8 cellular contexts compared by ENCODE assay signal in genomic region chr17:76734080-76734840, GRCh38. TPM values are rescaled to one million over a fixed set of nuclear protein-coding genes. Genes with fewer than 3 reads are reported as not detected.
DNase-seq lines count a peak whose midpoint lies in the region; ATAC-seq, FAIRE-seq and TF ChIP-seq lines count a peak whose summit lies in the region.

No MANE protein-coding gene starts in this region.

- 27% methylated on average over 8 of the region's 8 CpGs for WGBS in urinary bladder

- H3K4me1 Mint-ChIP-seq in activated CD8-positive, alpha-beta T cell treated with anti-CD3 and anti-CD28 coated beads for 36 hours (ENCODE audit: low read depth) = peaks cover 44% of the 10 kb centered on the region

- peaks cover 69% of the 10 kb centered on the region for H3K36me3 Mint-ChIP-seq in activated CD8-positive, alpha-beta T cell treated with anti-CD3 and anti-CD28 coated beads for 36 hours (ENCODE audit: low read depth)

- no peak for TF ChIP-seq CTCF in HFF-Myc (IDR thresholded peaks at IDR 0.05; ENCODE audit: low read depth, low read length, missing control alignments)
- TF ChIP-seq CTCF in activated CD8-positive, alpha-beta T cell treated with anti-CD3 and anti-CD28 coated beads for 36 hours (IDR thresholded peaks at IDR 0.05) = no peak
- no peak for TF ChIP-seq CTCF in kidney (IDR thresholded peaks at IDR 0.05; ENCODE audit: borderline replicate concordance, extremely low read depth, insufficient read depth)

- H2AFZ ChIP-seq in ACC112 (ENCODE audit: low read length, unreplicated experiment) = no peak overlapping the region

- H3K4me3 Mint-ChIP-seq in activated CD8-positive, alpha-beta T cell treated with anti-CD3 and anti-CD28 coated beads for 36 hours = peak overlapping the region; percentile 86

- no peaks in the 10 kb centered on the region for H3K9me3 ChIP-seq in kidney (ENCODE audit: control insufficient read depth in 1 of 2, low read length in 2 of 2)

- ATAC-seq in activated CD8-positive, alpha-beta T cell treated with anti-CD3 and anti-CD28 coated beads for 36 hours = no peak
- ATAC-seq in HG02970 (IDR thresholded peaks at IDR 0.05; ENCODE audit: low FRiP score, unreplicated experiment) = no peak
- ATAC-seq in HG03280 (IDR thresholded peaks at IDR 0.05; ENCODE audit: unreplicated experiment) = no peak
- ATAC-seq in HG03025 (IDR thresholded peaks at IDR 0.05; ENCODE audit: low FRiP score, unreplicated experiment) = no peak

- intact Hi-C loops in activated CD8-positive, alpha-beta T cell treated with anti-CD3 and anti-CD28 coated beads for 36 hours (cut with micrococcal nuclease) = no loop called here
- intact Hi-C loops in kidney (cut with DNase I) = no loop called here

- H3K4me3 ChIP-seq in ACC112 (ENCODE audit: low read depth, low read length) (peak overlapping the region; percentile 87), HFF-Myc (replicated peaks; ENCODE audit: low read depth, low read length) (peak overlapping the region; percentile 97), kidney (ENCODE audit: low read length in 2 of 2) (peak overlapping the region; percentile 95 to 97), urinary bladder (ENCODE audit: low read depth, low read length) (no peak overlapping the region)

- no peaks in the 10 kb centered on the region for H3K27me3 ChIP-seq in ACC112 (ENCODE audit: insufficient read depth, low read length)

- peaks cover 85% of the 10 kb centered on the region for H3K79me2 ChIP-seq in ACC112 (ENCODE audit: control insufficient read depth, insufficient read depth, low read length, unreplicated experiment)

- H3K27me3 Mint-ChIP-seq in activated CD8-positive, alpha-beta T cell treated with anti-CD3 and anti-CD28 coated beads for 36 hours = no peaks in the 10 kb centered on the region

- no peaks in the 10 kb centered on the region for H3K9me3 Mint-ChIP-seq in activated CD8-positive, alpha-beta T cell treated with anti-CD3 and anti-CD28 coated beads for 36 hours

- DNase-seq in HFF-Myc (ENCODE audit: extremely low read depth, low read depth) = no peak
- DNase-seq in activated CD8-positive, alpha-beta T cell treated with anti-CD3 and anti-CD28 coated beads for 36 hours = no peak
- DNase-seq in kidney = no peak

- CTCF ChIA-PET in activated CD8-positive, alpha-beta T cell treated with anti-CD3 and anti-CD28 coated beads for 36 hours (lab: Charles Lee) = interaction anchor here (5.9 kb wide), 1 partner anchor 20 kb away, joined by 31 read pairs; no protein-coding TSS in a partner anchor

- no peak for FAIRE-seq in kidney (lab: Jason Lieb, UNC)

- H3K27ac ChIP-seq in ACC112 (ENCODE audit: low read depth, low read length) (peak overlapping the region; percentile 77), kidney (ENCODE audit: low read depth in 2 of 2, low read length in 2 of 2) (no peak overlapping the region), urinary bladder (ENCODE audit: low read depth) (peak overlapping the region; percentile 7)

- H3K4me1 ChIP-seq in ACC112 (ENCODE audit: control insufficient read depth, insufficient read depth, low read length, unreplicated experiment) (peaks cover 23% of the 10 kb centered on the region), kidney (ENCODE audit: control insufficient read depth in 1 of 2, insufficient read depth in 1 of 2, low read depth in 1 of 2, low read length in 2 of 2) (peaks cover 23 to 29% of the 10 kb centered on the region in 2 donors), urinary bladder (ENCODE audit: insufficient read depth) (no peaks in the 10 kb centered on the region)

- peak overlapping the region; percentile 92 for H3K27ac Mint-ChIP-seq in activated CD8-positive, alpha-beta T cell treated with anti-CD3 and anti-CD28 coated beads for 36 hours

- peaks cover 46% of the 10 kb centered on the region for H3K36me3 ChIP-seq in ACC112 (ENCODE audit: insufficient read depth, low read length)
- peaks cover 23 to 47% of the 10 kb centered on the region in 2 donors for H3K36me3 ChIP-seq in kidney (ENCODE audit: control insufficient read depth in 1 of 2, insufficient read depth in 2 of 2, low read length in 2 of 2)
- peaks cover 1% of the 10 kb centered on the region for H3K36me3 ChIP-seq in urinary bladder (ENCODE audit: insufficient read depth)

- POLR2A ChIA-PET in activated CD8-positive, alpha-beta T cell treated with anti-CD3 and anti-CD28 coated beads for 36 hours (lab: Charles Lee) = interaction anchor here (1.1 to 8.8 kb wide), 9 partner anchors 9 to 720 kb away, joined by 3 to 184 read pairs (median 5); partner anchors contain the start of genes JMJD6, METTL23 and MXRA7

- H3K9ac ChIP-seq in kidney (ENCODE audit: low read length in 2 of 2) = peak overlapping the region; percentile 29 to 96

RNA-seq across cellular contexts. Expression of gene SRSF2, which starts 2.9 kb away (rescaled TPM):
- total RNA-seq in activated CD8-positive, alpha-beta T cell treated with anti-CD3 and anti-CD28 coated beads for 36 hours = 100 to 1,000 TPM; 344 to 364 TPM
- total RNA-seq in kidney = 155 TPM
- 129 TPM for polyA plus RNA-seq in kidney (ENCODE audit: insufficient read depth, low read depth, low replicate concordance)
- 134 TPM for total RNA-seq in urinary bladder
- polyA plus RNA-seq in urinary bladder = 148 TPM

RNA-seq across cellular contexts. Expression of gene MFSD11, which starts 3.7 kb away (rescaled TPM):
- 10 to 100 TPM; 17.0 to 17.6 TPM for total RNA-seq in activated CD8-positive, alpha-beta T cell treated with anti-CD3 and anti-CD28 coated beads for 36 hours
- total RNA-seq in kidney (22.6 TPM), urinary bladder (69.5 TPM)
- polyA plus RNA-seq in kidney (ENCODE audit: insufficient read depth, low read depth, low replicate concordance) (12.5 TPM), urinary bladder (16.6 TPM)

RNA-seq across cellular contexts. Expression of gene METTL23, which starts 7.6 kb away (rescaled TPM):
- total RNA-seq in activated CD8-positive, alpha-beta T cell treated with anti-CD3 and anti-CD28 coated beads for 36 hours = 10 to 100 TPM; 30.7 to 30.9 TPM
- 38.2 TPM for total RNA-seq in kidney
- polyA plus RNA-seq in kidney (ENCODE audit: insufficient read depth, low read depth, low replicate concordance) = 53.0 TPM
- total RNA-seq in urinary bladder = 22.6 TPM
- 38.4 TPM for polyA plus RNA-seq in urinary bladder

RNA-seq across cellular contexts. Expression of gene JMJD6, which starts 7.9 kb away (rescaled TPM):
- 10 to 100 TPM; 77.9 to 80.3 TPM for total RNA-seq in activated CD8-positive, alpha-beta T cell treated with anti-CD3 and anti-CD28 coated beads for 36 hours
- 23.6 TPM for total RNA-seq in kidney
- polyA plus RNA-seq in kidney (ENCODE audit: insufficient read depth, low read depth, low replicate concordance) = 34.3 TPM
- 13.5 TPM for total RNA-seq in urinary bladder
- polyA plus RNA-seq in urinary bladder = 41.4 TPM

RNA-seq across cellular contexts. Expression of gene MXRA7, which starts 23.5 kb away (rescaled TPM):
- 1 to 10 TPM; 8.4 to 8.6 TPM for total RNA-seq in activated CD8-positive, alpha-beta T cell treated with anti-CD3 and anti-CD28 coated beads for 36 hours
- total RNA-seq in kidney = 130 TPM
- 72.4 TPM for polyA plus RNA-seq in kidney (ENCODE audit: insufficient read depth, low read depth, low replicate concordance)
- 188 TPM for total RNA-seq in urinary bladder
- 432 TPM for polyA plus RNA-seq in urinary bladder

Comparison
In these comparisons a context has a peak if more than half of its experiments do, and no peak if none do; other contexts are left out.
1. H3K27ac ChIP-seq: peak in ACC112 (single experiment) and urinary bladder (single experiment); none in kidney (0 of 2).